In genomic region chr1:171655215-171656116, GRCh38 we compare ENCODE assay signal across 8 cellular contexts. TPM values are rescaled to one million over a fixed set of nuclear protein-coding genes. Genes with fewer than 3 reads are reported as not detected.
DNase-seq lines count a peak whose midpoint lies in the region; ATAC-seq, FAIRE-seq and TF ChIP-seq lines count a peak whose summit lies in the region.

No MANE protein-coding gene starts in this region.

- H3K4me1 ChIP-seq in OCI-LY3 (ENCODE audit: low read length) (peaks cover 22% of the 10 kb centered on the region), upper lobe of right lung (peaks cover 16% of the 10 kb centered on the region)

- H3K4me3 ChIP-seq in HFF-Myc (replicated peaks; ENCODE audit: low read depth, low read length): no peak overlapping the region
- H3K4me3 ChIP-seq in OCI-LY3 (ENCODE audit: low read length): peak overlapping the region; percentile 75
- peak overlapping the region; percentile 5 for H3K4me3 ChIP-seq in upper lobe of right lung

- H3K9me3 ChIP-seq in OCI-LY3 (ENCODE audit: insufficient read depth, low read length) (no peaks in the 10 kb centered on the region), upper lobe of right lung (no peaks in the 10 kb centered on the region)

- H3K36me3 ChIP-seq in OCI-LY3 (replicated peaks; ENCODE audit: low read depth, low read length) (no peaks in the 10 kb centered on the region), upper lobe of right lung (no peaks in the 10 kb centered on the region)

- H3K27me3 ChIP-seq in OCI-LY3 (ENCODE audit: low read depth, low read length) (peaks cover 17% of the 10 kb centered on the region; the same call in 1 of the 2 replicates), upper lobe of right lung (no peaks in the 10 kb centered on the region)

- DNase-seq in D721Med (ENCODE audit: insufficient read length, low spot score) (no peak), HFF-Myc (ENCODE audit: extremely low read depth, low read depth) (no peak), activated T-helper 1 cell treated with Interleukin-2 at 50 U/mL for 16 hours (ENCODE audit: low read depth) (peak; percentile 23), foreskin melanocyte (peak; percentile 64), posterior vena cava (ENCODE audit: low spot score) (peak; percentile 94), upper lobe of right lung (no peak)

- peak overlapping the region; percentile 46 for H3K9ac ChIP-seq in OCI-LY3 (ENCODE audit: low read length)

- no peak for FAIRE-seq in D721Med (lab: Jason Lieb, UNC)

- intact Hi-C loops in posterior vena cava (cut with DNase I) (loop anchor here in 1 of 2 donors (5.0 kb wide), 1 partner anchor 677 kb away; no protein-coding TSS in a partner anchor), upper lobe of right lung (cut with DNase I) (no loop called here)

- H3K4me2 ChIP-seq in OCI-LY3 (ENCODE audit: low read length): peak overlapping the region; percentile 92

- H3K27ac ChIP-seq in OCI-LY3 (ENCODE audit: low read length): no peak overlapping the region
- peak overlapping the region; percentile 71 for H3K27ac ChIP-seq in upper lobe of right lung

- H4K20me1 ChIP-seq in OCI-LY3 (ENCODE audit: insufficient read depth, low read length): no peaks in the 10 kb centered on the region

- TF ChIP-seq CTCF in D721Med (IDR thresholded peaks at IDR 0.05; ENCODE audit: insufficient read depth, missing control alignments) (peak; percentile 62), HFF-Myc (IDR thresholded peaks at IDR 0.05; ENCODE audit: low read depth, low read length, missing control alignments) (peak; percentile 83), OCI-LY3 (IDR thresholded peaks at IDR 0.05; ENCODE audit: low read depth, low read length) (peak; percentile 96), upper lobe of right lung (IDR thresholded peaks at IDR 0.05) (peak; percentile 65)

- H2AFZ ChIP-seq in OCI-LY3 (ENCODE audit: low read depth, low read length): peak overlapping the region; percentile 96

- H3K79me2 ChIP-seq in OCI-LY3 (ENCODE audit: low read length): no peaks in the 10 kb centered on the region

- ATAC-seq in upper lobe of right lung (peak; percentile 82), HG03196 (IDR thresholded peaks at IDR 0.05; ENCODE audit: unreplicated experiment) (no peak)

RNA-seq across cellular contexts. Expression of gene MYOC, which starts 3.0 kb away (rescaled TPM):
- 10 to 100 TPM; 28.9 to 32.1 TPM for total RNA-seq in posterior vena cava
- 0.69 TPM for total RNA-seq in upper lobe of right lung

RNA-seq across cellular contexts. Expression of gene MYOCOS, which starts 33.4 kb away (rescaled TPM):
- total RNA-seq in posterior vena cava: not detected
- not detected for total RNA-seq in upper lobe of right lung

Comparison
In these comparisons a context has a peak if more than half of its experiments do, and no peak if none do; other contexts are left out.
1. DNase-seq: peak in activated T-helper 1 cell treated with Interleukin-2 at 50 U/mL for 16 hours (single experiment), foreskin melanocyte (single experiment) and posterior vena cava (single experiment); none in D721Med (single experiment), HFF-Myc (single experiment) and upper lobe of right lung (single experiment).
2. RNA of gene MYOC, which starts 3.0 kb away (total RNA-seq): 28.9 to 32.1 TPM in posterior vena cava; 0.69 TPM in upper lobe of right lung (single experiment); every median in the first group is over 10 times any median in the second.
3. Peak in every context shown above with its lines, with median percentiles within 50 percentile points of each other: CTCF ChIP-seq.